1 cellular context compared by ENCODE assay signal in genomic region chr19:4130635-4131438, GRCh38.
TF ChIP-seq lines count a peak whose summit lies in the region.

No MANE protein-coding gene starts in this region.

TF ChIP-seq in SK-N-SH, 30 proteins besides CTCF, POLR2A, EP300 and RAD21 (continued from another document):
- TF ChIP-seq REST (IDR thresholded peaks at IDR 0.05; ENCODE audit: low read depth, low read length) (no peak), RFX5 (IDR thresholded peaks at IDR 0.05; ENCODE audit: low read length) (no peak), CHD2 (IDR thresholded peaks at IDR 0.05; ENCODE audit: low read length, partially characterized antibody) (no peak), RCOR1 (IDR thresholded peaks at IDR 0.05; ENCODE audit: low read length) (no peak), ELF1 (IDR thresholded peaks at IDR 0.05) (no peak), PBX3 (IDR thresholded peaks at IDR 0.05) (no peak), FOXJ3 (CRISPR knock-in tag; IDR thresholded peaks at IDR 0.05) (no peak), TCF12 (IDR thresholded peaks at IDR 0.05) (no peak; the same call in 1 of the 2 replicates), POLR2AphosphoS5 (IDR thresholded peaks at IDR 0.05; ENCODE audit: low read depth, low read length) (no peak), NFIC (IDR thresholded peaks at IDR 0.05; ENCODE audit: borderline replicate concordance) (no peak), USF2 (IDR thresholded peaks at IDR 0.05; ENCODE audit: borderline replicate concordance, low read depth, low read length) (no peak), NRF1 (IDR thresholded peaks at IDR 0.05; ENCODE audit: low read depth, low read length) (no peak), GABPA (IDR thresholded peaks at IDR 0.05; ENCODE audit: low read depth) (no peak), USF1 (IDR thresholded peaks at IDR 0.05; ENCODE audit: borderline replicate concordance, low read depth) (peak; percentile 81), JUND (IDR thresholded peaks at IDR 0.05) (peak; percentile 72), FOXM1 (IDR thresholded peaks at IDR 0.05; ENCODE audit: low read depth) (no peak), RXRA (IDR thresholded peaks at IDR 0.05; ENCODE audit: borderline replicate concordance, low read depth) (no peak), MXI1 (IDR thresholded peaks at IDR 0.05; ENCODE audit: low read depth, low read length) (no peak), SIN3A (IDR thresholded peaks at IDR 0.05; ENCODE audit: borderline replicate concordance, low read depth, low read length) (no peak), YY1 (IDR thresholded peaks at IDR 0.05; ENCODE audit: low read depth) (no peak), GATA2 (CRISPR knock-in tag; IDR thresholded peaks at IDR 0.05) (no peak), MAX (IDR thresholded peaks at IDR 0.05; ENCODE audit: low read depth) (peak; percentile 54; the same call in 1 of the 2 replicates), TAF1 (IDR thresholded peaks at IDR 0.05; ENCODE audit: borderline replicate concordance, low read depth, low read length) (no peak), EZH2phosphoT487 (IDR thresholded peaks at IDR 0.05; ENCODE audit: borderline replicate concordance, low read depth) (no peak)
